ENCODE assay signal across 1 cellular context in the genomic region with DNA sequence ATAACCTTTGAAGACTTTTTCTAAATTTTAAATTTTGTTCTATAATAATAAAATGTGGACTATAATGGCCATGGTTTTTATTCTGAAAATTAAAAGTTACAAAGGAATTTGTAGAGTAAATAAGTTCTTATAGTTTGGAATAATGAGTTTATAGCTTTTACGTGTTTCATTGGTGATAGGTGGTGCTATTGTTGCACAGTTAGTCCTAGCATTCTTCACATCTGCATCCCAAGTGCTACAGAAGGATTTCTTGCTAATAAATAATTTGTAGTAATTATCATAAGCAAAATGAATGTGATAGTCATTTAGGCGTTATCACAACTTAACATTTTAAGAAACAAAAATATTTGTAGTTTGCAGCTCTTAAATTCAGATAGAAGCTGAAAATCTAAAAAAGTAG.
TF ChIP-seq lines count a peak whose summit lies in the region.

No MANE protein-coding gene starts in this region.

TF ChIP-seq in SK-N-SH treated with all-trans-retinoic acid at 6 μM for 48 hours, 23 proteins besides CTCF, POLR2A, EP300 and RAD21 (continued from another document):
- TF ChIP-seq, protein P1, sequence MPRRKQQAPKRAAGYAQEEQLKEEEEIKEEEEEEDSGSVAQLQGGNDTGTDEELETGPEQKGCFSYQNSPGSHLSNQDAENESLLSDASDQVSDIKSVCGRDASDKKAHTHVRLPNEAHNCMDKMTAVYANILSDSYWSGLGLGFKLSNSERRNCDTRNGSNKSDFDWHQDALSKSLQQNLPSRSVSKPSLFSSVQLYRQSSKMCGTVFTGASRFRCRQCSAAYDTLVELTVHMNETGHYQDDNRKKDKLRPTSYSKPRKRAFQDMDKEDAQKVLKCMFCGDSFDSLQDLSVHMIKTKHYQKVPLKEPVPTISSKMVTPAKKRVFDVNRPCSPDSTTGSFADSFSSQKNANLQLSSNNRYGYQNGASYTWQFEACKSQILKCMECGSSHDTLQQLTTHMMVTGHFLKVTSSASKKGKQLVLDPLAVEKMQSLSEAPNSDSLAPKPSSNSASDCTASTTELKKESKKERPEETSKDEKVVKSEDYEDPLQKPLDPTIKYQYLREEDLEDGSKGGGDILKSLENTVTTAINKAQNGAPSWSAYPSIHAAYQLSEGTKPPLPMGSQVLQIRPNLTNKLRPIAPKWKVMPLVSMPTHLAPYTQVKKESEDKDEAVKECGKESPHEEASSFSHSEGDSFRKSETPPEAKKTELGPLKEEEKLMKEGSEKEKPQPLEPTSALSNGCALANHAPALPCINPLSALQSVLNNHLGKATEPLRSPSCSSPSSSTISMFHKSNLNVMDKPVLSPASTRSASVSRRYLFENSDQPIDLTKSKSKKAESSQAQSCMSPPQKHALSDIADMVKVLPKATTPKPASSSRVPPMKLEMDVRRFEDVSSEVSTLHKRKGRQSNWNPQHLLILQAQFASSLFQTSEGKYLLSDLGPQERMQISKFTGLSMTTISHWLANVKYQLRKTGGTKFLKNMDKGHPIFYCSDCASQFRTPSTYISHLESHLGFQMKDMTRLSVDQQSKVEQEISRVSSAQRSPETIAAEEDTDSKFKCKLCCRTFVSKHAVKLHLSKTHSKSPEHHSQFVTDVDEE (CRISPR knock-in tag; IDR thresholded peaks at IDR 0.05) = no peak
- TF ChIP-seq, protein P2, sequence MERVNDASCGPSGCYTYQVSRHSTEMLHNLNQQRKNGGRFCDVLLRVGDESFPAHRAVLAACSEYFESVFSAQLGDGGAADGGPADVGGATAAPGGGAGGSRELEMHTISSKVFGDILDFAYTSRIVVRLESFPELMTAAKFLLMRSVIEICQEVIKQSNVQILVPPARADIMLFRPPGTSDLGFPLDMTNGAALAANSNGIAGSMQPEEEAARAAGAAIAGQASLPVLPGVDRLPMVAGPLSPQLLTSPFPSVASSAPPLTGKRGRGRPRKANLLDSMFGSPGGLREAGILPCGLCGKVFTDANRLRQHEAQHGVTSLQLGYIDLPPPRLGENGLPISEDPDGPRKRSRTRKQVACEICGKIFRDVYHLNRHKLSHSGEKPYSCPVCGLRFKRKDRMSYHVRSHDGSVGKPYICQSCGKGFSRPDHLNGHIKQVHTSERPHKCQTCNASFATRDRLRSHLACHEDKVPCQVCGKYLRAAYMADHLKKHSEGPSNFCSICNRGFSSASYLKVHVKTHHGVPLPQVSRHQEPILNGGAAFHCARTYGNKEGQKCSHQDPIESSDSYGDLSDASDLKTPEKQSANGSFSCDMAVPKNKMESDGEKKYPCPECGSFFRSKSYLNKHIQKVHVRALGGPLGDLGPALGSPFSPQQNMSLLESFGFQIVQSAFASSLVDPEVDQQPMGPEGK (CRISPR knock-in tag; IDR thresholded peaks at IDR 0.05; ENCODE audit: borderline replicate concordance) = no peak
- TF ChIP-seq RARB (CRISPR knock-in tag; IDR thresholded peaks at IDR 0.05) (no peak), ZNF8 (CRISPR knock-in tag; IDR thresholded peaks at IDR 0.05) (no peak)
- TF ChIP-seq, protein P3, sequence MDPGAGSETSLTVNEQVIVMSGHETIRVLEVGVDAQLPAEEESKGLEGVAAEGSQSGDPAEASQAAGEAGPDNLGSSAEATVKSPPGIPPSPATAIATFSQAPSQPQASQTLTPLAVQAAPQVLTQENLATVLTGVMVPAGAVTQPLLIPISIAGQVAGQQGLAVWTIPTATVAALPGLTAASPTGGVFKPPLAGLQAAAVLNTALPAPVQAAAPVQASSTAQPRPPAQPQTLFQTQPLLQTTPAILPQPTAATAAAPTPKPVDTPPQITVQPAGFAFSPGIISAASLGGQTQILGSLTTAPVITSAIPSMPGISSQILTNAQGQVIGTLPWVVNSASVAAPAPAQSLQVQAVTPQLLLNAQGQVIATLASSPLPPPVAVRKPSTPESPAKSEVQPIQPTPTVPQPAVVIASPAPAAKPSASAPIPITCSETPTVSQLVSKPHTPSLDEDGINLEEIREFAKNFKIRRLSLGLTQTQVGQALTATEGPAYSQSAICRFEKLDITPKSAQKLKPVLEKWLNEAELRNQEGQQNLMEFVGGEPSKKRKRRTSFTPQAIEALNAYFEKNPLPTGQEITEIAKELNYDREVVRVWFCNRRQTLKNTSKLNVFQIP (CRISPR knock-in tag; IDR thresholded peaks at IDR 0.05; ENCODE audit: borderline replicate concordance, low read depth) = no peak
TF ChIP-seq in SK-N-SH treated with all-trans-retinoic acid at 6 μM for 48 hours: peak in this region for 0.
